18 cellular contexts compared by ENCODE assay signal in genomic region chr17:33977729-33978514, GRCh38.
A peak's percentile ranks its signal among the peaks of the same experiment; 100 is the strongest.
DNase-seq lines count a peak whose midpoint lies in the region; ATAC-seq and TF ChIP-seq lines count a peak whose summit lies in the region.
"Had no signal": no experiment of that assay in that cellular context is flagged by ENCODE, and none has a peak within 500 bp of the region (broad histone marks: within the 10 kb centered on the region; RNA-seq: fewer than 3 reads in every experiment).

No MANE protein-coding gene starts in this region.

- no peak for TF ChIP-seq CTCF in endodermal cell (conservative IDR thresholded peaks at IDR 0.05)
- no peak for TF ChIP-seq CTCF in osteocyte (IDR thresholded peaks at IDR 0.05)
- TF ChIP-seq CTCF in SK-N-SH (IDR thresholded peaks at IDR 0.05) = no peak

- H3K9ac ChIP-seq in endodermal cell (ENCODE audit: extremely low read depth, low read length, poor library complexity, severe bottlenecking) = no peak overlapping the region
- no peak overlapping the region for H3K9ac ChIP-seq in SK-N-SH

- H3K79me2 ChIP-seq in SK-N-SH (ENCODE audit: insufficient read depth) = no peaks in the 10 kb centered on the region

- H3K4me3 ChIP-seq in MG63 (no peak overlapping the region), endodermal cell (ENCODE audit: low read length) (no peak overlapping the region), SK-N-SH (ENCODE audit: low read depth in 2 of 2, low read length in 1 of 2) (no peak overlapping the region)
- H3K4me3 ChIP-seq: SJSA1 had no signal

- DNase-seq in Daoy (ENCODE audit: low read depth) (peak; percentile 59), MG63 (peak; percentile 73), endodermal cell (peak; percentile 39), osteocyte (ENCODE audit: extremely low spot score, unreplicated experiment) (peak; percentile 70), SK-N-SH (no peak)
- no peak for DNase-seq in activated CD4-positive, alpha-beta T cell treated with anti-CD3 and anti-CD28 coated beads for 4 hours
- DNase-seq: ACHN; COR-L47; EL; H7; Kasumi-1; NCI-H1105 treated with DMSO at 0.1 percent for 48 hours; NCI-H1694 treated with DMSO at 0.1 percent for 48 hours; NCI-H226; NK-92 treated with Interleukin-12 subunit alpha and Interleukin-12 subunit beta, amount 100 ng/mL, for 24 hours had no signal

- TF ChIP-seq RAD21 in SK-N-SH (IDR thresholded peaks at IDR 0.05; ENCODE audit: low read length) = no peak

- POLR2A ChIA-PET in SK-N-SH (lab: Yijun Ruan, JAX) = no interaction called here

- H3K4me1 ChIP-seq in endodermal cell (ENCODE audit: control insufficient read depth, insufficient read depth, low read length) = peaks cover 10% of the 10 kb centered on the region
- H3K4me1 ChIP-seq in SK-N-SH (ENCODE audit: control insufficient read depth in 1 of 2, insufficient read depth in 2 of 2, low read depth in 1 of 2, low read length in 1 of 2) = peaks cover 0 to 15% of the 10 kb centered on the region in 2 experiments; a peak in 1 of 4 replicates
- H3K4me1 ChIP-seq: SJSA1 had no signal

- H3K36me3 ChIP-seq in MG63 (no peaks in the 10 kb centered on the region), endodermal cell (ENCODE audit: control insufficient read depth, insufficient read depth, low read length) (no peaks in the 10 kb centered on the region), SK-N-SH (replicated peaks in 1 of 2; ENCODE audit: control insufficient read depth in 1 of 2, insufficient read depth in 2 of 2, low read length in 1 of 2) (no peaks in the 10 kb centered on the region)
- H3K36me3 ChIP-seq: SJSA1 had no signal

- H3K27ac Mint-ChIP-seq in endodermal cell = peak overlapping the region; percentile 16
- H3K27ac Mint-ChIP-seq in osteocyte (ENCODE audit: unreplicated experiment) = no peak overlapping the region
- H3K27ac Mint-ChIP-seq: IgD-negative memory B cell had no signal

- H3K27me3 ChIP-seq in MG63 = no peaks in the 10 kb centered on the region
- no peaks in the 10 kb centered on the region for H3K27me3 ChIP-seq in endodermal cell (ENCODE audit: control insufficient read depth, insufficient read depth, low read length, poor library complexity, severe bottlenecking)
- no peaks in the 10 kb centered on the region for H3K27me3 ChIP-seq in SK-N-SH (ENCODE audit: insufficient read depth)
- H3K27me3 ChIP-seq: SJSA1 had no signal

- no peak overlapping the region for H3K4me2 ChIP-seq in SK-N-SH

- TF ChIP-seq EP300 in SK-N-SH (IDR thresholded peaks at IDR 0.05; ENCODE audit: borderline replicate concordance in 1 of 2, low read depth in 1 of 2, low read length in 1 of 2) = no peak

- no peaks in the 10 kb centered on the region for H3F3A ChIP-seq in SK-N-SH (replicated peaks; ENCODE audit: insufficient read depth)

- H3K27me3 Mint-ChIP-seq in endodermal cell (ENCODE audit: insufficient read depth) = peaks cover 48% of the 10 kb centered on the region
- no peaks in the 10 kb centered on the region for H3K27me3 Mint-ChIP-seq in osteocyte (ENCODE audit: unreplicated experiment)

- H2AFZ ChIP-seq in SK-N-SH (ENCODE audit: low read depth) = no peak overlapping the region

- H3K27ac ChIP-seq in endodermal cell (ENCODE audit: low read depth, low read length) (no peak overlapping the region), SK-N-SH (ENCODE audit: low read depth in 2 of 2, low read length in 1 of 2) (no peak overlapping the region)
- H3K27ac ChIP-seq: SJSA1 had no signal

- no peak overlapping the region for H3K4me3 Mint-ChIP-seq in endodermal cell
- H3K4me3 Mint-ChIP-seq in osteocyte (ENCODE audit: unreplicated experiment) = no peak overlapping the region
- H3K4me3 Mint-ChIP-seq: IgD-negative memory B cell had no signal

- H3K9me2 ChIP-seq in SK-N-SH = no peaks in the 10 kb centered on the region

- H4K20me1 ChIP-seq in SK-N-SH (ENCODE audit: insufficient read depth) = no peaks in the 10 kb centered on the region

- no peaks in the 10 kb centered on the region for H3K9me3 ChIP-seq in MG63
- H3K9me3 ChIP-seq in endodermal cell (ENCODE audit: control insufficient read depth, low read length) = no peaks in the 10 kb centered on the region
- no peaks in the 10 kb centered on the region for H3K9me3 ChIP-seq in SK-N-SH
- H3K9me3 ChIP-seq: SJSA1 had no signal

- CTCF ChIA-PET in SK-N-SH (lab: Yijun Ruan, JAX) = no interaction called here

- H3K36me3 Mint-ChIP-seq in endodermal cell (ENCODE audit: low read depth) (no peaks in the 10 kb centered on the region), osteocyte (ENCODE audit: unreplicated experiment) (no peaks in the 10 kb centered on the region)
- H3K36me3 Mint-ChIP-seq: IgD-negative memory B cell had no signal

- ATAC-seq in GM21526 (IDR thresholded peaks at IDR 0.05; ENCODE audit: low FRiP score, unreplicated experiment) = no peak

- 86 to 88% methylated on average over 1 to 10 of the region's 10 CpGs for WGBS in endodermal cell (ENCODE audit: insufficient coverage in 1 of 2, insufficient read length in 1 of 2), 2 experiments
- WGBS in SK-N-SH (ENCODE audit: low lambda C conversion rate) = 27% methylated on average over 9 of the region's 10 CpGs

- H3K4me1 Mint-ChIP-seq in endodermal cell = peaks cover 30% of the 10 kb centered on the region
- H3K4me1 Mint-ChIP-seq in osteocyte (ENCODE audit: unreplicated experiment) = no peaks in the 10 kb centered on the region

- H3K9me3 Mint-ChIP-seq in endodermal cell (no peaks in the 10 kb centered on the region), osteocyte (ENCODE audit: unreplicated experiment) (peaks cover 55% of the 10 kb centered on the region)
- H3K9me3 Mint-ChIP-seq: IgD-negative memory B cell had no signal

TF ChIP-seq in SK-N-SH, 30 proteins besides CTCF, POLR2A, EP300 and RAD21:
- TF ChIP-seq USF1 (IDR thresholded peaks at IDR 0.05; ENCODE audit: borderline replicate concordance, low read depth) (no peak), EZH2phosphoT487 (IDR thresholded peaks at IDR 0.05; ENCODE audit: borderline replicate concordance, low read depth) (no peak), ELF1 (IDR thresholded peaks at IDR 0.05) (no peak), RFX5 (IDR thresholded peaks at IDR 0.05; ENCODE audit: low read length) (no peak), MAX (IDR thresholded peaks at IDR 0.05; ENCODE audit: low read depth) (no peak), SMC3 (IDR thresholded peaks at IDR 0.05; ENCODE audit: low read depth, low read length) (no peak), IRF3 (IDR thresholded peaks at IDR 0.05; ENCODE audit: low read depth, low read length) (no peak), GABPA (IDR thresholded peaks at IDR 0.05; ENCODE audit: low read depth) (no peak), NFIC (IDR thresholded peaks at IDR 0.05; ENCODE audit: borderline replicate concordance) (no peak), PBX3 (IDR thresholded peaks at IDR 0.05) (no peak), ZBTB33 (IDR thresholded peaks at IDR 0.05; ENCODE audit: borderline replicate concordance, low read depth) (no peak), MEF2A (IDR thresholded peaks at IDR 0.05; ENCODE audit: borderline replicate concordance, low read depth) (no peak)

Comparison
In these comparisons a context has a peak if more than half of its experiments do, and no peak if none do; other contexts are left out.
1. DNase-seq: peak in Daoy (single experiment), MG63 (single experiment), endodermal cell (single experiment) and osteocyte (single experiment); none in SK-N-SH (single experiment) and activated CD4-positive, alpha-beta T cell treated with anti-CD3 and anti-CD28 coated beads for 4 hours (0 of 2).